Comparison of ENCODE assay signal across 9 cellular contexts in genomic region chr1:185154912-185155513, GRCh38. TPM values are rescaled to one million over a fixed set of nuclear protein-coding genes. Genes with fewer than 3 reads are reported as not detected.
A peak's percentile ranks its signal among the peaks of the same experiment; 100 is the strongest.
DNase-seq lines count a peak whose midpoint lies in the region; ATAC-seq, FAIRE-seq and TF ChIP-seq lines count a peak whose summit lies in the region.
"Had no signal": no experiment of that assay in that cellular context is flagged by ENCODE, and none has a peak within 500 bp of the region (broad histone marks: within the 10 kb centered on the region; RNA-seq: fewer than 3 reads in every experiment).

No MANE protein-coding gene starts in this region.

- peaks cover 9% of the 10 kb centered on the region for H3K36me3 Mint-ChIP-seq in activated naive CD4-positive, alpha-beta T cell treated with anti-CD3 and anti-CD28 coated beads, Interleukin-2, amount 50 U/mL, for 24 hours
- H3K36me3 Mint-ChIP-seq in activated T-helper 1 cell treated with anti-CD3 and anti-CD28 coated beads, Interleukin-12 subunit alpha, Interleukin-12 subunit beta, Interleukin-2, Interleukin-4 antibody, amounts not matched to agents 30 ng/mL and 10 ng/mL and 1 ng/mL, durations not matched to agents 14 hours and 24 hours and 36 hours (ENCODE audit: low read depth) = peaks cover 16% of the 10 kb centered on the region
- peaks cover 7% of the 10 kb centered on the region for H3K36me3 Mint-ChIP-seq in type B pancreatic cell

- no peaks in the 10 kb centered on the region for H4K20me1 ChIP-seq in keratinocyte (ENCODE audit: control insufficient read depth, extremely low read depth, insufficient read depth, low read length)

- TF ChIP-seq CTCF in keratinocyte (optimal IDR thresholded peaks at IDR 0.05 in 1 of 3, IDR thresholded peaks at IDR 0.05 in 1 of 3, conservative IDR thresholded peaks at IDR 0.05 in 1 of 3; ENCODE audit: extremely low read depth in 1 of 3, insufficient read depth in 2 of 3, low read length in 3 of 3) (no peak), type B pancreatic cell (conservative IDR thresholded peaks at IDR 0.05) (no peak)

- H3K9me3 Mint-ChIP-seq in activated naive CD4-positive, alpha-beta T cell treated with anti-CD3 and anti-CD28 coated beads, Interleukin-2, amount 50 U/mL, for 24 hours = no peaks in the 10 kb centered on the region
- H3K9me3 Mint-ChIP-seq in activated T-helper 1 cell treated with anti-CD3 and anti-CD28 coated beads, Interleukin-12 subunit alpha, Interleukin-12 subunit beta, Interleukin-2, Interleukin-4 antibody, amounts not matched to agents 30 ng/mL and 10 ng/mL and 1 ng/mL, durations not matched to agents 14 hours and 24 hours and 36 hours = no peaks in the 10 kb centered on the region
- H3K9me3 Mint-ChIP-seq in type B pancreatic cell = no peaks in the 10 kb centered on the region

- H2AFZ ChIP-seq in keratinocyte (ENCODE audit: control insufficient read depth, low read length) = no peak overlapping the region

- H3K9ac ChIP-seq in keratinocyte (ENCODE audit: control insufficient read depth, extremely low read depth, insufficient read depth, low read length) = no peak overlapping the region

- ATAC-seq in HG02678 (IDR thresholded peaks at IDR 0.05; ENCODE audit: unreplicated experiment) (no peak), left ventricle myocardium superior (no peak)

- peak overlapping the region in 2 of 3 experiments; percentile 95 to 96 for H3K4me3 ChIP-seq in keratinocyte (ENCODE audit: control insufficient read depth in 2 of 3, extremely low read depth in 1 of 3, insufficient read depth in 2 of 3, low read depth in 1 of 3, low read length in 3 of 3)

- H3K27ac ChIP-seq in keratinocyte (ENCODE audit: control insufficient read depth, insufficient read depth, low read length) = peak overlapping the region; percentile 86

- peaks cover 0 to 3% of the 10 kb centered on the region in 2 experiments for H3K36me3 ChIP-seq in keratinocyte (ENCODE audit: control insufficient read depth in 2 of 2, extremely low read depth in 1 of 2, insufficient read depth in 2 of 2, low read length in 2 of 2)

- dilution Hi-C loops in keratinocyte (cut with MboI; ENCODE audit: extremely low pct_ligation_motif_present, low sequenced_read_pairs) = no loop called here

- peak overlapping the region; percentile 89 for H3K4me2 ChIP-seq in keratinocyte (ENCODE audit: control insufficient read depth, extremely low read depth, insufficient read depth, low read depth, low read length)

- peak overlapping the region; percentile 94 for H3K27ac Mint-ChIP-seq in activated naive CD4-positive, alpha-beta T cell treated with anti-CD3 and anti-CD28 coated beads, Interleukin-2, amount 50 U/mL, for 24 hours
- no peak overlapping the region for H3K27ac Mint-ChIP-seq in activated T-helper 1 cell treated with anti-CD3 and anti-CD28 coated beads, Interleukin-12 subunit alpha, Interleukin-12 subunit beta, Interleukin-2, Interleukin-4 antibody, amounts not matched to agents 30 ng/mL and 10 ng/mL and 1 ng/mL, durations not matched to agents 14 hours and 24 hours and 36 hours
- H3K27ac Mint-ChIP-seq in type B pancreatic cell = peak overlapping the region; percentile 97

- DNase-seq in activated naive CD4-positive, alpha-beta T cell (lab: John Stamatoyannopoulos, UW) = no peak
- DNase-seq in activated T-helper 1 cell treated with anti-CD3 and anti-CD28 coated beads, Interleukin-12 subunit alpha, Interleukin-12 subunit beta, Interleukin-2, Interleukin-4 antibody, amounts not matched to agents 30 ng/mL and 10 ng/mL and 1 ng/mL, durations not matched to agents 14 hours and 24 hours and 36 hours (ENCODE audit: low spot score) = no peak
- DNase-seq in keratinocyte (ENCODE audit: low read depth, low spot score) = no peak
- no peak for DNase-seq in type B pancreatic cell (ENCODE audit: extremely low spot score, unreplicated experiment)
- DNase-seq in NCI-H1092 treated with DMSO at 0.1 percent for 48 hours (lab: John Stamatoyannopoulos, UW) = no peak
- DNase-seq in left ventricle myocardium superior = no peak
- DNase-seq: DMS 273 treated with DMSO at 0.1 percent for 48 hours had no signal

- peak overlapping the region; percentile 98 for H3K4me3 Mint-ChIP-seq in activated naive CD4-positive, alpha-beta T cell treated with anti-CD3 and anti-CD28 coated beads, Interleukin-2, amount 50 U/mL, for 24 hours
- peak overlapping the region; percentile 98 for H3K4me3 Mint-ChIP-seq in activated T-helper 1 cell treated with anti-CD3 and anti-CD28 coated beads, Interleukin-12 subunit alpha, Interleukin-12 subunit beta, Interleukin-2, Interleukin-4 antibody, amounts not matched to agents 30 ng/mL and 10 ng/mL and 1 ng/mL, durations not matched to agents 14 hours and 24 hours and 36 hours
- H3K4me3 Mint-ChIP-seq in type B pancreatic cell = peak overlapping the region; percentile 98

- H3K27me3 Mint-ChIP-seq in activated naive CD4-positive, alpha-beta T cell treated with anti-CD3 and anti-CD28 coated beads, Interleukin-2, amount 50 U/mL, for 24 hours = no peaks in the 10 kb centered on the region
- no peaks in the 10 kb centered on the region for H3K27me3 Mint-ChIP-seq in activated T-helper 1 cell treated with anti-CD3 and anti-CD28 coated beads, Interleukin-12 subunit alpha, Interleukin-12 subunit beta, Interleukin-2, Interleukin-4 antibody, amounts not matched to agents 30 ng/mL and 10 ng/mL and 1 ng/mL, durations not matched to agents 14 hours and 24 hours and 36 hours (ENCODE audit: insufficient read depth)
- H3K27me3 Mint-ChIP-seq in type B pancreatic cell = no peaks in the 10 kb centered on the region

- intact Hi-C loops in activated T-helper 1 cell treated with anti-CD3 and anti-CD28 coated beads, Interleukin-12 subunit alpha, Interleukin-12 subunit beta, Interleukin-2, Interleukin-4 antibody, amounts not matched to agents 30 ng/mL and 10 ng/mL and 1 ng/mL, durations not matched to agents 14 hours and 24 hours and 36 hours (cut with micrococcal nuclease) = loop anchor here (5.0 to 10.0 kb wide), 10 partner anchors 263 to 1518 kb away; partner anchors contain the start of genes ARPC5 and TSEN15
- intact Hi-C loops in left ventricle myocardium superior (cut with micrococcal nuclease) = no loop called here

- H3K4me1 ChIP-seq in keratinocyte (ENCODE audit: control insufficient read depth, extremely low read depth, insufficient read depth, low read length) = peaks cover 6% of the 10 kb centered on the region

- no peaks in the 10 kb centered on the region for H3K9me3 ChIP-seq in keratinocyte (ENCODE audit: control insufficient read depth, low read depth, low read length)

- H3K27me3 ChIP-seq in keratinocyte (ENCODE audit: control insufficient read depth, extremely low read depth, insufficient read depth, low read length) = no peaks in the 10 kb centered on the region

- peaks cover 12% of the 10 kb centered on the region for H3K79me2 ChIP-seq in keratinocyte (ENCODE audit: control insufficient read depth, insufficient read depth, low read length)

- no peaks in the 10 kb centered on the region for H3K9me1 ChIP-seq in keratinocyte (ENCODE audit: control insufficient read depth, extremely low read depth, insufficient read depth, low read length)

- peaks cover 58% of the 10 kb centered on the region for H3K4me1 Mint-ChIP-seq in activated naive CD4-positive, alpha-beta T cell treated with anti-CD3 and anti-CD28 coated beads, Interleukin-2, amount 50 U/mL, for 24 hours
- H3K4me1 Mint-ChIP-seq in activated T-helper 1 cell treated with anti-CD3 and anti-CD28 coated beads, Interleukin-12 subunit alpha, Interleukin-12 subunit beta, Interleukin-2, Interleukin-4 antibody, amounts not matched to agents 30 ng/mL and 10 ng/mL and 1 ng/mL, durations not matched to agents 14 hours and 24 hours and 36 hours (ENCODE audit: low read depth) = peaks cover 45% of the 10 kb centered on the region
- peaks cover 24% of the 10 kb centered on the region for H3K4me1 Mint-ChIP-seq in type B pancreatic cell (ENCODE audit: unreplicated experiment)

- FAIRE-seq in keratinocyte (lab: Jason Lieb, UNC) = no peak

RNA-seq across cellular contexts. Expression of gene TRMT1L, which starts 1.7 kb away (rescaled TPM):
- 16.7 and 21.9 TPM in 2 replicates for total RNA-seq in activated T-helper 1 cell treated with anti-CD3 and anti-CD28 coated beads, Interleukin-12 subunit alpha, Interleukin-12 subunit beta, Interleukin-2, Interleukin-4 antibody, amounts not matched to agents 30 ng/mL and 10 ng/mL and 1 ng/mL, durations not matched to agents 14 hours and 24 hours and 36 hours
- polyA plus RNA-seq in keratinocyte = 17.3 to 34.5 TPM (median 22.2 TPM) in 3 replicates
- polyA plus RNA-seq in keratinocyte (2011; ENCODE audit: low read depth) = 10.7 TPM
- 14.9 and 22.5 TPM in 2 replicates for polyA plus RNA-seq in keratinocyte (2011; cell fraction: cytosol; rRNA removed)
- polyA plus RNA-seq in keratinocyte (2011; cell fraction: nucleus; rRNA removed) = 20.5 and 29.4 TPM in 2 replicates
- 9.5 and 10.1 TPM in 2 replicates for polyA plus RNA-seq in keratinocyte (2012; ENCODE audit: low replicate concordance)
- polyA minus RNA-seq in keratinocyte = 28.8 to 41.3 TPM (median 37.9 TPM) in 3 replicates
- polyA minus RNA-seq in keratinocyte (2011; cell fraction: cytosol; rRNA and poly(A)+ RNA removed) = 18.4 TPM
- 20.4 and 45.8 TPM in 2 replicates for polyA minus RNA-seq in keratinocyte (2011; cell fraction: nucleus; rRNA and poly(A)+ RNA removed)
- 20.8 and 21.6 TPM in 2 replicates for total RNA-seq in type B pancreatic cell (ENCODE audit: low replicate concordance)
- 25.2 TPM for total RNA-seq in left ventricle myocardium superior

RNA-seq across cellular contexts. Expression of gene SWT1, which starts 2.0 kb away (rescaled TPM):
- 1.3 and 2.3 TPM in 2 replicates for total RNA-seq in activated T-helper 1 cell treated with anti-CD3 and anti-CD28 coated beads, Interleukin-12 subunit alpha, Interleukin-12 subunit beta, Interleukin-2, Interleukin-4 antibody, amounts not matched to agents 30 ng/mL and 10 ng/mL and 1 ng/mL, durations not matched to agents 14 hours and 24 hours and 36 hours
- 1.4 to 2.9 TPM (median 2.3 TPM) in 3 replicates for polyA plus RNA-seq in keratinocyte
- polyA plus RNA-seq in keratinocyte (2011; ENCODE audit: low read depth) = 4.4 TPM
- 1.4 and 2.7 TPM in 2 replicates for polyA plus RNA-seq in keratinocyte (2011; cell fraction: cytosol; rRNA removed)
- polyA plus RNA-seq in keratinocyte (2011; cell fraction: nucleus; rRNA removed) = 3.6 and 4.6 TPM in 2 replicates
- 1.6 and 2.5 TPM in 2 replicates for polyA plus RNA-seq in keratinocyte (2012; ENCODE audit: low replicate concordance)
- polyA minus RNA-seq in keratinocyte = 1.7 to 3.4 TPM in 2 of 3 replicates, not detected in the other
- polyA minus RNA-seq in keratinocyte (2011; cell fraction: cytosol; rRNA and poly(A)+ RNA removed) = 2.9 TPM
- polyA minus RNA-seq in keratinocyte (2011; cell fraction: nucleus; rRNA and poly(A)+ RNA removed) = 2.2 and 5.1 TPM in 2 replicates
- total RNA-seq in type B pancreatic cell (ENCODE audit: low replicate concordance) = 4.4 and 6.2 TPM in 2 replicates
- total RNA-seq in left ventricle myocardium superior = 6.8 TPM
